ENCODE assay signal across 8 cellular contexts in the genomic region with DNA sequence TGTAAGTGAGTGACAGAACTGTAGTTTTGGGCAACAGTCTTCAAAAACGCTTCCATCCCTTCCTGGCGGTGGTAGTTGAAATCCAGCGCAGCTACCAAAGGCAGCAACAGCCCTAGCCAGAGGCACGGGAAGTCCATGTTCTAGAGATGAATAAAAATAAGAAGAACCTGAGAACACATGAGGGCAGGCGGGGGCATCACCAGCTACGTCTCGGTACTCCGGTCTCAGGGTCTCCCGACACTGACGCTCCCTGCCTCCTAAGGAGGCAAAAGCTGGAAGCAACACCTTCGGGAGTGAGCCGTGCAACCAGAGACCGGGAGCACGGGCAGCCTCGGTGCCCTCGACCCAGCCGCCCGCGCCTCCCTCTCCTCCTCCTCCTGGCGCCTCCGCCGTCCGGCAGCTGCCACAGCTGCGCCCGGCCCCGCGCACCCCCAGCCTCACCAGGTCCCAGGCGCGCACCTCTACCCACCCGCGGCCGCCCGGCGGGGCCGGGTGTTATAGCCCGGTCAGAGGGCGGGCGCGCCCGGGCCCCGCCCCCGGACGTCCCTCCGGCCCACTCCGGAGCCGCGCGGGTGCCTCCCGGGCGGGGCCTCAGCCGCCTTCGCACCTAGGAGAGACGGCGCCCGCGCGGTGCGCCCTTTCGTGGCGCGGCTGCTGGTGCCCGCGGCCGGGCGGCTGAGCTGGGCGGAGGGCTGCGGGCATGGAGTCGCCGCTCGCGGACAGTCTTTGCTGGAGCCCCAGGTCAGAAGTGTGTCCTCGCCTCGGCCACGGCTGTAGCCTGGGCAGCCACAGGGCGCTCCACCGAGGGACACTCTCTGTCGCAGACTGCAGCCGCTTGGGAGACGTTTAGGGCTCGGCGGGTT. TPM values are rescaled to one million over a fixed set of nuclear protein-coding genes. Genes with fewer than 3 reads are reported as not detected.
DNase-seq lines count a peak whose midpoint lies in the region; ATAC-seq and TF ChIP-seq lines count a peak whose summit lies in the region.

Gene CPM (minus strand): TSS at position 471 of the 863 bp plus-strand sequence. CDS start 334 bp downstream, at position 137.

- peak within 1 kb of the TSS; percentile 19 for H3K4me2 ChIP-seq in neural cell (ENCODE audit: low read length)

- peak within 1 kb of the TSS; percentile 55 to 59 for H3K4me3 ChIP-seq in foreskin fibroblast (ENCODE audit: low read depth in 1 of 2, low read length in 2 of 2)
- peak within 1 kb of the TSS; percentile 67 for H3K4me3 ChIP-seq in neural cell (ENCODE audit: low read length)

- peak within 1 kb of the TSS; percentile 67 for H3K27ac Mint-ChIP-seq in stimulated activated naive CD8-positive, alpha-beta T cell treated with anti-CD3 and anti-CD28 coated beads, Interleukin-15, Interleukin-2, amounts not matched to agents 100 ng/mL and 50 ng/mL, for 24 hours

- H3F3A ChIP-seq in neural cell (ENCODE audit: insufficient read depth, low read length, poor library complexity, severe bottlenecking): no peaks in the 10 kb centered on the region

- no peak for TF ChIP-seq EP300 in neural cell (conservative IDR thresholded peaks at IDR 0.05; ENCODE audit: poor library complexity, severe bottlenecking)

- peaks cover 32% of the 10 kb centered on the region for H3K4me1 Mint-ChIP-seq in stimulated activated naive CD8-positive, alpha-beta T cell treated with anti-CD3 and anti-CD28 coated beads, Interleukin-15, Interleukin-2, amounts not matched to agents 100 ng/mL and 50 ng/mL, for 24 hours (ENCODE audit: low read depth)

- peak; percentile 94 for ATAC-seq in HG03342 (IDR thresholded peaks at IDR 0.05; ENCODE audit: unreplicated experiment)

- no peaks in the 10 kb centered on the region for H4K20me1 ChIP-seq in neural cell (ENCODE audit: insufficient read depth)

- no peak within 1 kb of the TSS for H2AFZ ChIP-seq in neural cell (ENCODE audit: low read depth, low read length)

- H3K9me2 ChIP-seq in neural cell (ENCODE audit: insufficient read depth, low read length): no peaks in the 10 kb centered on the region

- DNase-seq in Ammon's horn (ENCODE audit: low spot score) (peak; percentile 77), RPMI7951 (ENCODE audit: low read depth) (peak; percentile 32), foreskin fibroblast (peak; percentile 59 to 83)
- peak; percentile 58 for DNase-seq in activated T-helper 9 cell treated with anti-CD3 and anti-CD28 coated beads, Interleukin-2, amount 50 U/mL, for 16 hours (ENCODE audit: low read depth)

- H3K36me3 ChIP-seq in neural cell (ENCODE audit: insufficient read depth, low read length): no peaks in the 10 kb centered on the region

- TF ChIP-seq CTCF in foreskin fibroblast (IDR thresholded peaks at IDR 0.05; ENCODE audit: low read depth, low read length) (no peak), neural cell (IDR thresholded peaks at IDR 0.05; ENCODE audit: poor library complexity, severe bottlenecking) (peak; percentile 12)

- H3K9me3 Mint-ChIP-seq in stimulated activated naive CD8-positive, alpha-beta T cell treated with anti-CD3 and anti-CD28 coated beads, Interleukin-15, Interleukin-2, amounts not matched to agents 100 ng/mL and 50 ng/mL, for 24 hours: no peaks in the 10 kb centered on the region

- peaks cover 30% of the 10 kb centered on the region for H3K27me3 ChIP-seq in neural cell (ENCODE audit: insufficient read depth, low read depth, low read length)

- H3K9ac ChIP-seq in neural cell (ENCODE audit: low read length): peak within 1 kb of the TSS; percentile 23

- H3K27me3 Mint-ChIP-seq in stimulated activated naive CD8-positive, alpha-beta T cell treated with anti-CD3 and anti-CD28 coated beads, Interleukin-15, Interleukin-2, amounts not matched to agents 100 ng/mL and 50 ng/mL, for 24 hours: peaks cover 19% of the 10 kb centered on the region

- H3K9me3 ChIP-seq in neural cell (ENCODE audit: low read length): no peaks in the 10 kb centered on the region

- TF ChIP-seq POLR2A in GM19099 (IDR thresholded peaks at IDR 0.05; ENCODE audit: extremely low read depth, insufficient read length, low read depth): peak; percentile 88

- no peak for TF ChIP-seq RAD21 in neural cell (conservative IDR thresholded peaks at IDR 0.05)

- peaks cover 22% of the 10 kb centered on the region for H3K36me3 Mint-ChIP-seq in stimulated activated naive CD8-positive, alpha-beta T cell treated with anti-CD3 and anti-CD28 coated beads, Interleukin-15, Interleukin-2, amounts not matched to agents 100 ng/mL and 50 ng/mL, for 24 hours (ENCODE audit: low read depth)

- H3K27ac ChIP-seq in neural cell (ENCODE audit: low read length): no peak within 1 kb of the TSS

- H3K4me3 Mint-ChIP-seq in stimulated activated naive CD8-positive, alpha-beta T cell treated with anti-CD3 and anti-CD28 coated beads, Interleukin-15, Interleukin-2, amounts not matched to agents 100 ng/mL and 50 ng/mL, for 24 hours: peak within 1 kb of the TSS; percentile 90

- H3K79me2 ChIP-seq in neural cell (replicated peaks; ENCODE audit: insufficient read depth, low read length): no peaks in the 10 kb centered on the region

TF ChIP-seq in neural cell, 6 proteins besides CTCF, POLR2A, EP300 and RAD21:
- TF ChIP-seq SMC3 (conservative IDR thresholded peaks at IDR 0.05; ENCODE audit: poor library complexity): no peak
- peak; percentile 27 for TF ChIP-seq MXI1 (conservative IDR thresholded peaks at IDR 0.05; ENCODE audit: poor library complexity, severe bottlenecking)
TF ChIP-seq in neural cell: peak in this region for 1.

RNA-seq across cellular contexts. Expression of gene CPM, which starts in this region (rescaled TPM):
- total RNA-seq in RPMI7951 (2014; rRNA removed; shearing (Covaris generic)): 0.36 and 4.1 TPM in 2 replicates
- polyA plus RNA-seq in neural cell: not detected in 2 replicates
- not detected in 2 replicates for polyA minus RNA-seq in neural cell
